1 cellular context compared by ENCODE assay signal in the genomic region with DNA sequence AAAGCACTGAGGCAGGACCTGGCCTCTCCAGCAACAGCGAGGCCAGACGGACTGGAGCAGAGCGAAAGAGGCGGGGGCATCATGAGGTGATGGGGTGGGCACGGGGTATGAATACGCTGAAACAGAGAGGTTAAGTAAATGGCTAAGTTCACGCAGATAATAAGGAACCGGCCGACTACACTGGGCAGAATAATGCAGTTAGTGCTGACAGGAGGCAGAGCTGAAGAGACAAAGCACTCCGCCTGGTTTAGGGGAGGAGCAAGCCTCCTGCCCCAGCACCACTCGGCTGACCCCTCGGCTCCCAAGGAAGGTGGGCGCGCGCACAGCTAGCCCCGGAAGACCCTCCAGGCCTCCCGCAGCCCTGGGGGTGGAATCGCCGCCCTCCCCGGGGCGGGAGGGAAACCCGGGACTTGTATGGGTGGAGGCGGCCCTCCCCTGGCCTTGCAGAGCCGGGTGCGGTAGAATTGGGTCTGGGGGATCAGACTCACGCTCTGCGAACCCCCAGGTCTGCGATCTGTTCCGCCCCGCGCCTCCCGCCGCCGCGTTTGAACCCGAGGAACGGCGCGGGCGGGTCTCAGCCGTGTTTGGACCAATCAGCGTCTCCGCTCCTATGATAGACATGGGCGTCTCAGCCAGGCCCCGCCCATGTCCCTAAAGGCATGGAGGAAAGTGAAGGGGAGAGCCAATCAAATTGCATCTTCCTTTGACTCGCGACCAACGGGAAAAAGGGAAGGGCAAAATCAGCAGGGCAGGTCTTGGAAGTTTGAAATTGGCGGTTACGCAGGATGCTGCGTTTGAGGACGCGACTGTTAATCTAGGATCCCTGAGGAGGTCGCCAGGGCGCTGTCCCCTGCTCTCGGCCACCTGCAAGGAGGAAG.
TF ChIP-seq lines count a peak whose summit lies in the region.

TSS of gene CIT (minus strand) at position 560 of the 878 bp plus-strand sequence. CDS start 1,152 bp downstream, outside the sequence.

TF ChIP-seq in HepG2, 621 proteins besides CTCF, POLR2A, EP300 and RAD21 (continued from another document and continues in another):
- TF ChIP-seq NCOA2 (CRISPR knock-in tag; IDR thresholded peaks at IDR 0.05) (no peak), PPARG (CRISPR knock-in tag; conservative IDR thresholded peaks at IDR 0.05) (no peak), FOXA3 (CRISPR knock-in tag; IDR thresholded peaks at IDR 0.05) (no peak), ZBTB49 (CRISPR knock-in tag; IDR thresholded peaks at IDR 0.05; ENCODE audit: borderline replicate concordance) (no peak), ZEB1 (IDR thresholded peaks at IDR 0.05; ENCODE audit: insufficient replicate concordance, low read depth) (no peak), KDM5A (IDR thresholded peaks at IDR 0.05; ENCODE audit: borderline replicate concordance, low read length) (peak; percentile 73; the same call in 1 of the 2 replicates), ZFP1 (CRISPR knock-in tag; IDR thresholded peaks at IDR 0.05) (no peak), TBL1XR1 (IDR thresholded peaks at IDR 0.05; ENCODE audit: borderline replicate concordance, low read length, partially characterized antibody) (no peak), HMGXB3 (CRISPR knock-in tag; IDR thresholded peaks at IDR 0.05; ENCODE audit: borderline replicate concordance) (peak; percentile 44; the same call in 1 of the 2 replicates), ZFX (CRISPR knock-in tag; IDR thresholded peaks at IDR 0.05; ENCODE audit: low read depth) (peak; percentile 49), ZNF629 (CRISPR knock-in tag; conservative IDR thresholded peaks at IDR 0.05) (no peak), NR2C2 (CRISPR knock-in tag; IDR thresholded peaks at IDR 0.05; ENCODE audit: borderline replicate concordance) (no peak), NRL (CRISPR knock-in tag; IDR thresholded peaks at IDR 0.05; ENCODE audit: borderline replicate concordance) (no peak), CBX5 (CRISPR knock-in tag; IDR thresholded peaks at IDR 0.05; ENCODE audit: borderline replicate concordance) (no peak), ZNF672 (CRISPR knock-in tag; IDR thresholded peaks at IDR 0.05) (no peak), ZNF567 (CRISPR knock-in tag; IDR thresholded peaks at IDR 0.05; ENCODE audit: borderline replicate concordance) (no peak), YY1 (IDR thresholded peaks at IDR 0.05; ENCODE audit: insufficient read depth, insufficient replicate concordance, low read depth, low read length) (no peak), BRCA1 (CRISPR knock-in tag; IDR thresholded peaks at IDR 0.05) (no peak), HDAC6 (IDR thresholded peaks at IDR 0.05; ENCODE audit: low read depth, low read length) (no peak), ZNF75D (CRISPR knock-in tag; IDR thresholded peaks at IDR 0.05; ENCODE audit: borderline replicate concordance) (no peak), ZNF121 (CRISPR knock-in tag; IDR thresholded peaks at IDR 0.05) (no peak), ZNF549 (CRISPR knock-in tag; IDR thresholded peaks at IDR 0.05) (no peak), ZGPAT (CRISPR knock-in tag; IDR thresholded peaks at IDR 0.05) (0 out of 2 replicates have a peak, but pooled peaks have one; percentile 23), FLYWCH1 (CRISPR knock-in tag; IDR thresholded peaks at IDR 0.05) (no peak), NFE2L2 (IDR thresholded peaks at IDR 0.05; ENCODE audit: low read length) (no peak), CHCHD3 (CRISPR knock-in tag; IDR thresholded peaks at IDR 0.05) (no peak), KDM4B (CRISPR knock-in tag; IDR thresholded peaks at IDR 0.05) (no peak), ZNF232 (CRISPR knock-in tag; IDR thresholded peaks at IDR 0.05; ENCODE audit: borderline replicate concordance) (no peak), ZNF18 (CRISPR knock-in tag; IDR thresholded peaks at IDR 0.05; ENCODE audit: insufficient replicate concordance) (no peak), SOX13 (IDR thresholded peaks at IDR 0.05) (no peak), SOX13 (CRISPR knock-in tag; conservative IDR thresholded peaks at IDR 0.05 in 1 of 2, IDR thresholded peaks at IDR 0.05 in 1 of 2) (no peak)
- TF ChIP-seq, protein P1, sequence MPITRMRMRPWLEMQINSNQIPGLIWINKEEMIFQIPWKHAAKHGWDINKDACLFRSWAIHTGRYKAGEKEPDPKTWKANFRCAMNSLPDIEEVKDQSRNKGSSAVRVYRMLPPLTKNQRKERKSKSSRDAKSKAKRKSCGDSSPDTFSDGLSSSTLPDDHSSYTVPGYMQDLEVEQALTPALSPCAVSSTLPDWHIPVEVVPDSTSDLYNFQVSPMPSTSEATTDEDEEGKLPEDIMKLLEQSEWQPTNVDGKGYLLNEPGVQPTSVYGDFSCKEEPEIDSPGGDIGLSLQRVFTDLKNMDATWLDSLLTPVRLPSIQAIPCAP (CRISPR knock-in tag; IDR thresholded peaks at IDR 0.05; ENCODE audit: low read depth): no peak
- TF ChIP-seq, protein P2, sequence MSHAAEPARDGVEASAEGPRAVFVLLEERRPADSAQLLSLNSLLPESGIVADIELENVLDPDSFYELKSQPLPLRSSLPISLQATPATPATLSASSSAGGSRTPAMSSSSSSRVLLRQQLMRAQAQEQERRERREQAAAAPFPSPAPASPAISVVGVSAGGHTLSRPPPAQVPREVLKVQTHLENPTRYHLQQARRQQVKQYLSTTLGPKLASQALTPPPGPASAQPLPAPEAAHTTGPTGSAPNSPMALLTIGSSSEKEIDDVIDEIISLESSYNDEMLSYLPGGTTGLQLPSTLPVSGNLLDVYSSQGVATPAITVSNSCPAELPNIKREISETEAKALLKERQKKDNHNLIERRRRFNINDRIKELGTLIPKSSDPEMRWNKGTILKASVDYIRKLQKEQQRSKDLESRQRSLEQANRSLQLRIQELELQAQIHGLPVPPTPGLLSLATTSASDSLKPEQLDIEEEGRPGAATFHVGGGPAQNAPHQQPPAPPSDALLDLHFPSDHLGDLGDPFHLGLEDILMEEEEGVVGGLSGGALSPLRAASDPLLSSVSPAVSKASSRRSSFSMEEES (CRISPR knock-in tag; IDR thresholded peaks at IDR 0.05): no peak
- TF ChIP-seq, protein P3, sequence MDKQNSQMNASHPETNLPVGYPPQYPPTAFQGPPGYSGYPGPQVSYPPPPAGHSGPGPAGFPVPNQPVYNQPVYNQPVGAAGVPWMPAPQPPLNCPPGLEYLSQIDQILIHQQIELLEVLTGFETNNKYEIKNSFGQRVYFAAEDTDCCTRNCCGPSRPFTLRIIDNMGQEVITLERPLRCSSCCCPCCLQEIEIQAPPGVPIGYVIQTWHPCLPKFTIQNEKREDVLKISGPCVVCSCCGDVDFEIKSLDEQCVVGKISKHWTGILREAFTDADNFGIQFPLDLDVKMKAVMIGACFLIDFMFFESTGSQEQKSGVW (CRISPR knock-in tag; IDR thresholded peaks at IDR 0.05; ENCODE audit: borderline replicate concordance): no peak
- TF ChIP-seq, protein P4, sequence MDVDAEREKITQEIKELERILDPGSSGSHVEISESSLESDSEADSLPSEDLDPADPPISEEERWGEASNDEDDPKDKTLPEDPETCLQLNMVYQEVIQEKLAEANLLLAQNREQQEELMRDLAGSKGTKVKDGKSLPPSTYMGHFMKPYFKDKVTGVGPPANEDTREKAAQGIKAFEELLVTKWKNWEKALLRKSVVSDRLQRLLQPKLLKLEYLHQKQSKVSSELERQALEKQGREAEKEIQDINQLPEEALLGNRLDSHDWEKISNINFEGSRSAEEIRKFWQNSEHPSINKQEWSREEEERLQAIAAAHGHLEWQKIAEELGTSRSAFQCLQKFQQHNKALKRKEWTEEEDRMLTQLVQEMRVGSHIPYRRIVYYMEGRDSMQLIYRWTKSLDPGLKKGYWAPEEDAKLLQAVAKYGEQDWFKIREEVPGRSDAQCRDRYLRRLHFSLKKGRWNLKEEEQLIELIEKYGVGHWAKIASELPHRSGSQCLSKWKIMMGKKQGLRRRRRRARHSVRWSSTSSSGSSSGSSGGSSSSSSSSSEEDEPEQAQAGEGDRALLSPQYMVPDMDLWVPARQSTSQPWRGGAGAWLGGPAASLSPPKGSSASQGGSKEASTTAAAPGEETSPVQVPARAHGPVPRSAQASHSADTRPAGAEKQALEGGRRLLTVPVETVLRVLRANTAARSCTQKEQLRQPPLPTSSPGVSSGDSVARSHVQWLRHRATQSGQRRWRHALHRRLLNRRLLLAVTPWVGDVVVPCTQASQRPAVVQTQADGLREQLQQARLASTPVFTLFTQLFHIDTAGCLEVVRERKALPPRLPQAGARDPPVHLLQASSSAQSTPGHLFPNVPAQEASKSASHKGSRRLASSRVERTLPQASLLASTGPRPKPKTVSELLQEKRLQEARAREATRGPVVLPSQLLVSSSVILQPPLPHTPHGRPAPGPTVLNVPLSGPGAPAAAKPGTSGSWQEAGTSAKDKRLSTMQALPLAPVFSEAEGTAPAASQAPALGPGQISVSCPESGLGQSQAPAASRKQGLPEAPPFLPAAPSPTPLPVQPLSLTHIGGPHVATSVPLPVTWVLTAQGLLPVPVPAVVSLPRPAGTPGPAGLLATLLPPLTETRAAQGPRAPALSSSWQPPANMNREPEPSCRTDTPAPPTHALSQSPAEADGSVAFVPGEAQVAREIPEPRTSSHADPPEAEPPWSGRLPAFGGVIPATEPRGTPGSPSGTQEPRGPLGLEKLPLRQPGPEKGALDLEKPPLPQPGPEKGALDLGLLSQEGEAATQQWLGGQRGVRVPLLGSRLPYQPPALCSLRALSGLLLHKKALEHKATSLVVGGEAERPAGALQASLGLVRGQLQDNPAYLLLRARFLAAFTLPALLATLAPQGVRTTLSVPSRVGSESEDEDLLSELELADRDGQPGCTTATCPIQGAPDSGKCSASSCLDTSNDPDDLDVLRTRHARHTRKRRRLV (CRISPR knock-in tag; IDR thresholded peaks at IDR 0.05): 0 out of 2 replicates have a peak, but pooled peaks have one; percentile 35
